Comparison of ENCODE assay signal across 22 cellular contexts in genomic region chr13:41241626-41242025, GRCh38. TPM values are rescaled to one million over a fixed set of nuclear protein-coding genes. Genes with fewer than 3 reads are reported as not detected.
DNase-seq lines count a peak whose midpoint lies in the region; ATAC-seq and TF ChIP-seq lines count a peak whose summit lies in the region.
"Had no signal": no experiment of that assay in that cellular context is flagged by ENCODE, and none has a peak within 500 bp of the region (broad histone marks: within the 10 kb centered on the region; RNA-seq: fewer than 3 reads in every experiment).

No MANE protein-coding gene starts in this region.

- H3K9ac ChIP-seq in skeletal muscle satellite cell (ENCODE audit: low read depth, low read length) = no peak overlapping the region
- H3K9ac ChIP-seq: BLaER1 had no signal

- H3K4me1 Mint-ChIP-seq in stimulated activated naive CD8-positive, alpha-beta T cell treated with anti-CD3 and anti-CD28 coated beads, Interleukin-15, Interleukin-2, amounts not matched to agents 100 ng/mL and 50 ng/mL, for 24 hours (ENCODE audit: low read depth) = no peaks in the 10 kb centered on the region
- H3K4me1 Mint-ChIP-seq in stimulated activated naive CD8-positive, alpha-beta T cell treated with anti-CD3 and anti-CD28 coated beads, Interleukin-15, amount 100 ng/mL, for 72 hours = no peaks in the 10 kb centered on the region

- no peaks in the 10 kb centered on the region for H3K27me3 Mint-ChIP-seq in stimulated activated naive CD8-positive, alpha-beta T cell treated with anti-CD3 and anti-CD28 coated beads, Interleukin-15, Interleukin-2, amounts not matched to agents 100 ng/mL and 50 ng/mL, for 24 hours
- H3K27me3 Mint-ChIP-seq in stimulated activated naive CD8-positive, alpha-beta T cell treated with anti-CD3 and anti-CD28 coated beads, Interleukin-15, amount 100 ng/mL, for 72 hours = no peaks in the 10 kb centered on the region
- H3K27me3 Mint-ChIP-seq: CD4-positive, CD25-positive, alpha-beta regulatory T cell had no signal

- H3K27ac ChIP-seq in psoas muscle = no peak overlapping the region
- H3K27ac ChIP-seq: A549, BLaER1, C4-2B had no signal

- H3K4me1 ChIP-seq in psoas muscle = peaks cover 29% of the 10 kb centered on the region
- peaks cover 13% of the 10 kb centered on the region for H3K4me1 ChIP-seq in skeletal muscle satellite cell (ENCODE audit: control insufficient read depth, insufficient read depth, low read length)
- H3K4me1 ChIP-seq: A549, BLaER1, Caco-2, HAP-1 had no signal

- no peaks in the 10 kb centered on the region for H3K9me3 Mint-ChIP-seq in stimulated activated naive CD8-positive, alpha-beta T cell treated with anti-CD3 and anti-CD28 coated beads, Interleukin-15, Interleukin-2, amounts not matched to agents 100 ng/mL and 50 ng/mL, for 24 hours
- H3K9me3 Mint-ChIP-seq in stimulated activated naive CD8-positive, alpha-beta T cell treated with anti-CD3 and anti-CD28 coated beads, Interleukin-15, amount 100 ng/mL, for 72 hours = no peaks in the 10 kb centered on the region
- H3K9me3 Mint-ChIP-seq: CD4-positive, CD25-positive, alpha-beta regulatory T cell; CD8-positive, alpha-beta T cell; HFFc6 had no signal

- H3K4me3 Mint-ChIP-seq in stimulated activated naive CD8-positive, alpha-beta T cell treated with anti-CD3 and anti-CD28 coated beads, Interleukin-15, Interleukin-2, amounts not matched to agents 100 ng/mL and 50 ng/mL, for 24 hours = no peak overlapping the region
- no peak overlapping the region for H3K4me3 Mint-ChIP-seq in stimulated activated naive CD8-positive, alpha-beta T cell treated with anti-CD3 and anti-CD28 coated beads, Interleukin-15, amount 100 ng/mL, for 72 hours
- H3K4me3 Mint-ChIP-seq: CD4-positive, CD25-positive, alpha-beta regulatory T cell; CD8-positive, alpha-beta T cell; HFFc6 had no signal

- H3K4me3 ChIP-seq in psoas muscle = no peak overlapping the region
- H3K4me3 ChIP-seq in skeletal muscle satellite cell (ENCODE audit: low read length) = no peak overlapping the region
- H3K4me3 ChIP-seq: A549, BLaER1, HAP-1 had no signal

- H3K27ac Mint-ChIP-seq in stimulated activated naive CD8-positive, alpha-beta T cell treated with anti-CD3 and anti-CD28 coated beads, Interleukin-15, Interleukin-2, amounts not matched to agents 100 ng/mL and 50 ng/mL, for 24 hours = peak overlapping the region; percentile 12
- no peak overlapping the region for H3K27ac Mint-ChIP-seq in stimulated activated naive CD8-positive, alpha-beta T cell treated with anti-CD3 and anti-CD28 coated beads, Interleukin-15, amount 100 ng/mL, for 72 hours
- H3K27ac Mint-ChIP-seq: CD4-positive, CD25-positive, alpha-beta regulatory T cell; CD8-positive, alpha-beta T cell; HFFc6 had no signal

- peaks cover 43% of the 10 kb centered on the region for H3K36me3 Mint-ChIP-seq in stimulated activated naive CD8-positive, alpha-beta T cell treated with anti-CD3 and anti-CD28 coated beads, Interleukin-15, Interleukin-2, amounts not matched to agents 100 ng/mL and 50 ng/mL, for 24 hours (ENCODE audit: low read depth)

- ATAC-seq in stimulated activated naive CD8-positive, alpha-beta T cell treated with anti-CD3 and anti-CD28 coated beads, Interleukin-15, amount 100 ng/mL, for 72 hours = no peak
- ATAC-seq in psoas muscle = peak in 3 of 4 donors; percentile 27 to 45 (median 34)
- ATAC-seq in GM18867 (IDR thresholded peaks at IDR 0.05; ENCODE audit: unreplicated experiment) = no peak
- ATAC-seq: A549; CD8-positive, alpha-beta T cell had no signal

- peaks cover 0 to 29% of the 10 kb centered on the region in 2 donors for H3K36me3 ChIP-seq in psoas muscle (ENCODE audit: insufficient read depth in 1 of 2, low read depth in 1 of 2)
- H3K36me3 ChIP-seq in skeletal muscle satellite cell (ENCODE audit: insufficient read depth, low read length) = no peaks in the 10 kb centered on the region

- TF ChIP-seq CTCF in psoas muscle (IDR thresholded peaks at IDR 0.05) = no peak

- DNase-seq in NCI-H2171 treated with DMSO at 0.1 percent for 48 hours (lab: John Stamatoyannopoulos, UW) (peak; percentile 9), NCI-H2171 (lab: John Stamatoyannopoulos, UW) (no peak), psoas muscle (no peak), AML-193 (lab: John Stamatoyannopoulos, UW) (no peak)
- DNase-seq in stimulated activated naive CD8-positive, alpha-beta T cell treated with anti-CD3 and anti-CD28 coated beads, Interleukin-15, amount 100 ng/mL, for 72 hours = no peak
- DNase-seq: 8988T; ACHN; Caco-2; CD4-positive, CD25-positive, alpha-beta regulatory T cell; CD8-positive, alpha-beta T cell; DMS53; DMS79 treated with DMSO at 0.1 percent for 48 hours; GF-D8; GOT3; HFFc6 had no signal

- 32 to 45% (median 43%) methylated on average over 4 of the region's 4 CpGs for WGBS in psoas muscle, 3 donors

- H3K9me3 ChIP-seq in psoas muscle = no peaks in the 10 kb centered on the region
- H3K9me3 ChIP-seq in skeletal muscle satellite cell (replicated peaks; ENCODE audit: low read length) = no peaks in the 10 kb centered on the region
- H3K9me3 ChIP-seq: A549, BLaER1, Caco-2, HAP-1 had no signal

- intact Hi-C loops in psoas muscle (cut with DNase I) = no loop called here

- no peaks in the 10 kb centered on the region for H3K27me3 ChIP-seq in psoas muscle (ENCODE audit: insufficient read depth in 3 of 3, low read length in 2 of 3)
- H3K27me3 ChIP-seq in skeletal muscle satellite cell (ENCODE audit: control insufficient read depth, insufficient read depth, low read length) = no peaks in the 10 kb centered on the region
- H3K27me3 ChIP-seq: BLaER1 had no signal

- H3K4me2 ChIP-seq in skeletal muscle satellite cell (ENCODE audit: low read length) = peak overlapping the region; percentile 33
- H3K4me2 ChIP-seq: A549, BLaER1 had no signal

RNA-seq across cellular contexts. Expression of gene MTRF1, which starts 21.8 kb away (rescaled TPM):
- 10 to 100 TPM in 2 of 4 donors, 1 to 10 TPM in 2; 8.7 to 14.2 (median 11.1) TPM for total RNA-seq in psoas muscle
- 10 to 100 TPM; 12.5 to 29.6 (median 16.0) TPM for polyA plus RNA-seq in psoas muscle
- total RNA-seq in skeletal muscle satellite cell (2012; rRNA removed) = 8.9 and 10.3 TPM in 2 replicates

RNA-seq across cellular contexts. Expression of gene KBTBD7, which starts 47.3 kb away (rescaled TPM):
- total RNA-seq in psoas muscle = 1 to 10 TPM; 2.1 to 5.3 (median 3.8) TPM
- polyA plus RNA-seq in psoas muscle = 1 to 10 TPM; 1.1 to 5.9 (median 1.3) TPM
- 2.8 and 3.7 TPM in 2 replicates for total RNA-seq in skeletal muscle satellite cell (2012; rRNA removed)

Comparison
In these comparisons a context has a peak if more than half of its experiments do, and no peak if none do; other contexts are left out.
1. ATAC-seq: peak in psoas muscle (3 of 4); none in stimulated activated naive CD8-positive, alpha-beta T cell treated with anti-CD3 and anti-CD28 coated beads, Interleukin-15, amount 100 ng/mL, for 72 hours (single experiment) and GM18867 (single experiment).